19 cellular contexts compared by ENCODE assay signal in genomic region chr2:170571612-170572011, GRCh38.
"Had no signal": no experiment of that assay in that cellular context is flagged by ENCODE, and none has a peak within 500 bp of the region (broad histone marks: within the 10 kb centered on the region; RNA-seq: fewer than 3 reads in every experiment).

No MANE protein-coding gene starts in this region.

- H3K4me3 ChIP-seq: esophagus squamous epithelium, heart left ventricle, lung, psoas muscle, skin epidermis, stomach, thoracic aorta, transverse colon had no signal

- DNase-seq: effector memory CD8-positive, alpha-beta T cell; esophagus squamous epithelium; heart left ventricle; hippocampal formation; left colon; left ventricle myocardium superior; mesenchymal stem cell; midbrain; psoas muscle; retina; stimulated activated CD4-positive, alpha-beta T cell treated with anti-CD3 and anti-CD28 coated beads, Interleukin-12 subunit alpha, Interleukin-12 subunit beta, amount 100 ng/mL, for 4 hours; stimulated activated naive CD4-positive, alpha-beta T cell; stomach; substantia nigra; transverse colon had no signal

- H3K27ac ChIP-seq: esophagus squamous epithelium, heart left ventricle, psoas muscle, skin epidermis, stomach, thoracic aorta, transverse colon had no signal

- H3K4me1 ChIP-seq: esophagus squamous epithelium, heart left ventricle, psoas muscle, stomach had no signal

- H3K36me3 ChIP-seq: esophagus squamous epithelium, heart left ventricle, stomach, thoracic aorta, transverse colon had no signal

- H3K9me3 ChIP-seq: esophagus squamous epithelium, heart left ventricle, psoas muscle, stomach, thoracic aorta, transverse colon had no signal

- ATAC-seq: effector memory CD8-positive, alpha-beta T cell; heart left ventricle; left colon; left ventricle myocardium superior; psoas muscle; sciatic nerve had no signal

- H3K27me3 ChIP-seq: esophagus squamous epithelium, stomach, transverse colon had no signal
